Comparison of ENCODE assay signal across 8 cellular contexts in the genomic region with DNA sequence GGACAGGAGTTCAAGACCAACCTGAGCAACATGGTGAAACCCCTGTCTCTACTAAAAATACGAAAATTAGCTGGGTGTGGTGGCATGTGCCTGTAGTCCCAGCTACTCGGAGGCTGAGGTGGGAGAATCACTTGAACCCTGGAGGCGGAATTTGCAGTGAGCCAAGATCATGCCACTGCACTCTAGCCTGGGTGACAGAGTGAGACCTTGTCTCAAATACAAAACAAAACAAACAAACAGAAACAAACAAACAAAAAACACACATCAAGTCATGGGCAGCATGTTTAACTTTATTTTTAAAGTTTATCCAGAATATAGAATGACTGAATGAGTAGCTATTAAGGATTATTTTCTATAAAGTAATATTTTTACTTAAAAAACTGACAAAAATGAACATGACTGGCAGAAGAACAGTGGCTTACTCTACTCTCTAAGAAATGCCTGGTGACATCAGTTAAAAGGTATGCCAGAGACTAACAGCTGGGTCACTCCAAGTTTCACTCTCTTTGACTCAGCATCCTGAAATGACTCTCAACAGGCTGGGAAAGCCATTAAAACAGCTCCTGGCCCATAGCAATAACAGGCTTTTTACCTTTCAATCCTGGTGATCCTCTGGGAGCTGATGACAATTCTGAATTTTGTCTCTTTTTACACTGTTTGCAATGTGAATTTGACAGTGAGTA.
DNase-seq lines count a peak whose midpoint lies in the region; ATAC-seq and TF ChIP-seq lines count a peak whose summit lies in the region.
"Had no signal": no experiment of that assay in that cellular context is flagged by ENCODE, and none has a peak within 500 bp of the region (broad histone marks: within the 10 kb centered on the region; RNA-seq: fewer than 3 reads in every experiment).

No MANE protein-coding gene starts in this region.

- H3K9me3 ChIP-seq in MG63 (no peaks in the 10 kb centered on the region), neural cell (ENCODE audit: low read length) (no peaks in the 10 kb centered on the region)

- POLR2A ChIA-PET in HEK293T (lab: Yijun Ruan, JAX): no interaction called here

- peak; percentile 16 for TF ChIP-seq EP300 in neural cell (conservative IDR thresholded peaks at IDR 0.05; ENCODE audit: poor library complexity, severe bottlenecking)

- CTCF ChIA-PET in HEK293T (lab: Yijun Ruan, JAX): interaction anchor here (0.7 kb wide), 1 partner anchor 56 kb away, joined by 3 read pairs; no protein-coding TSS in a partner anchor

- no peak overlapping the region for H2AFZ ChIP-seq in neural cell (ENCODE audit: low read depth, low read length)

- H3K27me3 ChIP-seq in MG63: no peaks in the 10 kb centered on the region
- H3K27me3 ChIP-seq in neural cell (ENCODE audit: insufficient read depth, low read depth, low read length): no peaks in the 10 kb centered on the region

- no peaks in the 10 kb centered on the region for H4K20me1 ChIP-seq in neural cell (ENCODE audit: insufficient read depth)

- no peak overlapping the region for H3K4me3 ChIP-seq in MG63
- no peak overlapping the region for H3K4me3 ChIP-seq in coronary artery
- no peak overlapping the region for H3K4me3 ChIP-seq in neural cell (ENCODE audit: low read length)

- no peaks in the 10 kb centered on the region for H3K9me2 ChIP-seq in neural cell (ENCODE audit: insufficient read depth, low read length)

- H3K27ac ChIP-seq in coronary artery (peak overlapping the region; percentile 52 to 59), neural cell (ENCODE audit: low read length) (no peak overlapping the region)

- DNase-seq in HEK293T (ENCODE audit: extremely low spot score): peak; percentile 13
- peak; percentile 47 for DNase-seq in MG63
- no peak for DNase-seq in coronary artery (ENCODE audit: low spot score)
- DNase-seq in HUDEP-2 (lab: John Stamatoyannopoulos, UW; ENCODE audit: unreplicated experiment in 76 of 76): no peak
- DNase-seq in OCI-M1 (lab: John Stamatoyannopoulos, UW): no peak
- DNase-seq: activated naive CD8-positive, alpha-beta T cell treated with anti-CD3 and anti-CD28 coated beads, Interleukin-2, amount 10 ng/mL, durations not matched to agents 7 days and 5 days had no signal

- peak; percentile 94 for ATAC-seq in GM18520 (IDR thresholded peaks at IDR 0.05; ENCODE audit: unreplicated experiment)

- H3K9ac ChIP-seq in neural cell (ENCODE audit: low read length): no peak overlapping the region

- no peak overlapping the region for H3K4me2 ChIP-seq in neural cell (ENCODE audit: low read length)

- TF ChIP-seq RAD21 in neural cell (conservative IDR thresholded peaks at IDR 0.05): no peak

- H3K36me3 ChIP-seq in MG63: no peaks in the 10 kb centered on the region
- H3K36me3 ChIP-seq in neural cell (ENCODE audit: insufficient read depth, low read length): no peaks in the 10 kb centered on the region

- H3F3A ChIP-seq in neural cell (ENCODE audit: insufficient read depth, low read length, poor library complexity, severe bottlenecking): no peaks in the 10 kb centered on the region

- TF ChIP-seq CTCF in coronary artery (IDR thresholded peaks at IDR 0.05) (no peak), neural cell (IDR thresholded peaks at IDR 0.05; ENCODE audit: poor library complexity, severe bottlenecking) (no peak)

- no peaks in the 10 kb centered on the region for H3K79me2 ChIP-seq in neural cell (replicated peaks; ENCODE audit: insufficient read depth, low read length)

TF ChIP-seq in HEK293T, 16 proteins besides CTCF, POLR2A, EP300 and RAD21:
- TF ChIP-seq ELF4 (IDR thresholded peaks at IDR 0.05) (no peak), NFRKB (IDR thresholded peaks at IDR 0.05) (no peak), CTBP1 (IDR thresholded peaks at IDR 0.05; ENCODE audit: borderline replicate concordance) (no peak), ARNT (IDR thresholded peaks at IDR 0.05) (no peak), BHLHE40 (IDR thresholded peaks at IDR 0.05; ENCODE audit: borderline replicate concordance) (no peak), L3MBTL2 (conservative IDR thresholded peaks at IDR 0.05) (no peak), FOXM1 (IDR thresholded peaks at IDR 0.05; ENCODE audit: borderline replicate concordance) (no peak)
TF ChIP-seq in HEK293T: peak in this region for 0.

TF ChIP-seq in neural cell, 6 proteins besides CTCF, POLR2A, EP300 and RAD21:
- no peak for TF ChIP-seq TAF1 (IDR thresholded peaks at IDR 0.05; ENCODE audit: low read depth)
- no peak for TF ChIP-seq EZH2 (IDR thresholded peaks at IDR 0.05; ENCODE audit: borderline replicate concordance, insufficient read depth, low read length, poor library complexity, severe bottlenecking)
- TF ChIP-seq SMC3 (conservative IDR thresholded peaks at IDR 0.05; ENCODE audit: poor library complexity): no peak
- TF ChIP-seq POLR2AphosphoS5 (IDR thresholded peaks at IDR 0.05): no peak
- no peak for TF ChIP-seq MXI1 (conservative IDR thresholded peaks at IDR 0.05; ENCODE audit: poor library complexity, severe bottlenecking)
- TF ChIP-seq, protein P1, sequence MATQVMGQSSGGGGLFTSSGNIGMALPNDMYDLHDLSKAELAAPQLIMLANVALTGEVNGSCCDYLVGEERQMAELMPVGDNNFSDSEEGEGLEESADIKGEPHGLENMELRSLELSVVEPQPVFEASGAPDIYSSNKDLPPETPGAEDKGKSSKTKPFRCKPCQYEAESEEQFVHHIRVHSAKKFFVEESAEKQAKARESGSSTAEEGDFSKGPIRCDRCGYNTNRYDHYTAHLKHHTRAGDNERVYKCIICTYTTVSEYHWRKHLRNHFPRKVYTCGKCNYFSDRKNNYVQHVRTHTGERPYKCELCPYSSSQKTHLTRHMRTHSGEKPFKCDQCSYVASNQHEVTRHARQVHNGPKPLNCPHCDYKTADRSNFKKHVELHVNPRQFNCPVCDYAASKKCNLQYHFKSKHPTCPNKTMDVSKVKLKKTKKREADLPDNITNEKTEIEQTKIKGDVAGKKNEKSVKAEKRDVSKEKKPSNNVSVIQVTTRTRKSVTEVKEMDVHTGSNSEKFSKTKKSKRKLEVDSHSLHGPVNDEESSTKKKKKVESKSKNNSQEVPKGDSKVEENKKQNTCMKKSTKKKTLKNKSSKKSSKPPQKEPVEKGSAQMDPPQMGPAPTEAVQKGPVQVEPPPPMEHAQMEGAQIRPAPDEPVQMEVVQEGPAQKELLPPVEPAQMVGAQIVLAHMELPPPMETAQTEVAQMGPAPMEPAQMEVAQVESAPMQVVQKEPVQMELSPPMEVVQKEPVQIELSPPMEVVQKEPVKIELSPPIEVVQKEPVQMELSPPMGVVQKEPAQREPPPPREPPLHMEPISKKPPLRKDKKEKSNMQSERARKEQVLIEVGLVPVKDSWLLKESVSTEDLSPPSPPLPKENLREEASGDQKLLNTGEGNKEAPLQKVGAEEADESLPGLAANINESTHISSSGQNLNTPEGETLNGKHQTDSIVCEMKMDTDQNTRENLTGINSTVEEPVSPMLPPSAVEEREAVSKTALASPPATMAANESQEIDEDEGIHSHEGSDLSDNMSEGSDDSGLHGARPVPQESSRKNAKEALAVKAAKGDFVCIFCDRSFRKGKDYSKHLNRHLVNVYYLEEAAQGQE (IDR thresholded peaks at IDR 0.05; ENCODE audit: borderline replicate concordance): no peak

Comparison
In these comparisons a context has a peak if more than half of its experiments do, and no peak if none do; other contexts are left out.
1. DNase-seq: peak in HEK293T (single experiment) and MG63 (single experiment); none in coronary artery (single experiment), HUDEP-2 (0 of 76) and OCI-M1 (single experiment).